9 cellular contexts compared by ENCODE assay signal in the genomic region with DNA sequence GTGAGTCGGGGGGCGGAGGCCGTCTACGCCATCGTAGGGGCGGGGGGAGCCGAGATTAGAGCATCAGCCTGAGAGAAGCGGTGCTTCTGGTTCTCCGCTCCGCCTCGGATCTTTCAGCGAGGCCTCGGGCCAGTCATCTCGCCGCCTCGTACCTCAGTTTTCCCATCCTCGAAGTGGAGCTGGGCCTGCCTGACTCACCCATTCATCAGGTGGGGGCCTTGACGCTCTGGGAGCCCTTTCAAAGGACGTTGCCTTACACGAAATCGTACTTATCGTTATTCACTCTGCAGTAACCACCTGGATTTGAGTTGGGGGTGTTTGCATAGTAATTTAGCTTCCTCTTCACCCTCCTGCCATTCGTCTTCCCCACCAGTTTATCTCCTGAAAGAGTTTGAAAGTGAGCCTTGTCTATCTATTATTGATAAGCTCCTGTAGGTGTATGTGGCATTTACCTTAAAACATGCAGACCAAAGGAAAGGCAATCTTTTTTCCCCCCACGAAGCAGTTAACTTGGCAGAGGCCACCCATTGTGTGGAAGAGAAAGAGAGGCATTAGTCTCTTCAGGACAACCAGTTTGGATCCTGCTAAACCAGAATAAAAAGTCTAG. TPM values are rescaled to one million over a fixed set of nuclear protein-coding genes. Genes with fewer than 3 reads are reported as not detected.
A peak's percentile ranks its signal among the peaks of the same experiment; 100 is the strongest.
DNase-seq lines count a peak whose midpoint lies in the region; ATAC-seq, FAIRE-seq and TF ChIP-seq lines count a peak whose summit lies in the region.
"Had no signal": no experiment of that assay in that cellular context is flagged by ENCODE, and none has a peak within 500 bp of the region (broad histone marks: within the 10 kb centered on the region; RNA-seq: fewer than 3 reads in every experiment).

No MANE protein-coding gene starts in this region.

- no peaks in the 10 kb centered on the region for H3K9me3 ChIP-seq in osteoblast (ENCODE audit: low read depth, low read length)

- H3K4me3 ChIP-seq in epithelial cell of esophagus (ENCODE audit: low read length) (peak overlapping the region; percentile 97), osteoblast (ENCODE audit: insufficient read depth, low read length) (peak overlapping the region; percentile 93)

- H3K36me3 ChIP-seq in osteoblast (ENCODE audit: insufficient read depth, low read length) = no peaks in the 10 kb centered on the region

- H4K20me1 ChIP-seq in osteoblast (ENCODE audit: insufficient read depth, low read length) = peaks cover 29% of the 10 kb centered on the region

- H3K4me1 Mint-ChIP-seq in T-helper 2 cell treated with Interferon-gamma antibody and Interleukin-4, amounts not matched to agents 5 μg/mL and 100 μg/mL, for 36 hours (ENCODE audit: low read depth) = peaks cover 48% of the 10 kb centered on the region

- peak overlapping the region; percentile 93 for H3K27ac Mint-ChIP-seq in T-helper 2 cell treated with Interferon-gamma antibody and Interleukin-4, amounts not matched to agents 5 μg/mL and 100 μg/mL, for 36 hours

- peak overlapping the region; percentile 88 for H2AFZ ChIP-seq in osteoblast (ENCODE audit: low read length)

- H3K27me3 ChIP-seq in osteoblast (ENCODE audit: insufficient read depth, low read length) = no peaks in the 10 kb centered on the region

- peak overlapping the region; percentile 99 for H3K27ac ChIP-seq in osteoblast (ENCODE audit: low read depth, low read length)

- peak overlapping the region; percentile 90 for H3K4me3 Mint-ChIP-seq in T-helper 2 cell treated with Interferon-gamma antibody and Interleukin-4, amounts not matched to agents 5 μg/mL and 100 μg/mL, for 36 hours

- TF ChIP-seq CTCF in epithelial cell of esophagus (IDR thresholded peaks at IDR 0.05; ENCODE audit: insufficient read depth, low read depth, low read length, missing control alignments) = no peak
- no peak for TF ChIP-seq CTCF in osteoblast (IDR thresholded peaks at IDR 0.05; ENCODE audit: extremely low read depth, low read depth, low read length)

- no peak for FAIRE-seq in RCC 7860 (lab: Jason Lieb, UNC)
- FAIRE-seq: G401.6 had no signal

- no peak for DNase-seq in T-helper 2 cell treated with Interferon-gamma antibody and Interleukin-4, amounts not matched to agents 5 μg/mL and 100 μg/mL, for 36 hours (ENCODE audit: low spot score)
- DNase-seq in T-helper 2 cell (no peak), RCC 7860 (ENCODE audit: low spot score) (peak; percentile 14), epithelial cell of esophagus (ENCODE audit: low read depth) (peak; percentile 49), osteoblast (ENCODE audit: insufficient read length, low spot score, missing footprints) (peak; percentile 66), COLO829 (ENCODE audit: low spot score) (no peak), middle frontal gyrus (ENCODE audit: extremely low spot score, low spot score) (no peak), left lobe of liver (ENCODE audit: low spot score) (no peak)

- no peaks in the 10 kb centered on the region for H3K9me3 Mint-ChIP-seq in T-helper 2 cell treated with Interferon-gamma antibody and Interleukin-4, amounts not matched to agents 5 μg/mL and 100 μg/mL, for 36 hours

- peaks cover 57% of the 10 kb centered on the region for H3K79me2 ChIP-seq in osteoblast (ENCODE audit: insufficient read depth, low read length)

- H3K27me3 Mint-ChIP-seq in T-helper 2 cell treated with Interferon-gamma antibody and Interleukin-4, amounts not matched to agents 5 μg/mL and 100 μg/mL, for 36 hours (ENCODE audit: low read depth) = no peaks in the 10 kb centered on the region

- peaks cover 39% of the 10 kb centered on the region for H3K4me1 ChIP-seq in osteoblast (ENCODE audit: insufficient read depth, low read length)

- peak overlapping the region; percentile 96 for H3K4me2 ChIP-seq in osteoblast (ENCODE audit: insufficient read depth, low read length)

- H3K36me3 Mint-ChIP-seq in T-helper 2 cell treated with Interferon-gamma antibody and Interleukin-4, amounts not matched to agents 5 μg/mL and 100 μg/mL, for 36 hours (ENCODE audit: low read depth) = peaks cover 8% of the 10 kb centered on the region

- ATAC-seq in left lobe of liver = no peak

RNA-seq across cellular contexts. Expression of a gene that starts 0.7 kb away (rescaled TPM):
- total RNA-seq in osteoblast (53.3 and 55.0 TPM in 2 replicates), left lobe of liver (63.1 TPM)

RNA-seq across cellular contexts. Expression of a gene that starts 14.5 kb away (rescaled TPM):
- total RNA-seq in osteoblast (1.2 and 1.8 TPM in 2 replicates), left lobe of liver (0.45 TPM)

RNA-seq across cellular contexts. Expression of a gene that starts 49.3 kb away (rescaled TPM):
- total RNA-seq in osteoblast = not detected in 2 replicates
- not detected for total RNA-seq in left lobe of liver

RNA-seq across cellular contexts. Expression of a gene that starts 56.9 kb away (rescaled TPM):
- total RNA-seq in osteoblast (not detected in 2 replicates), left lobe of liver (not detected)

RNA-seq across cellular contexts. Expression of a gene that starts 58.7 kb away (rescaled TPM):
- total RNA-seq in osteoblast (not detected in 2 replicates), left lobe of liver (not detected)

Comparison
In these comparisons a context has a peak if more than half of its experiments do, and no peak if none do; other contexts are left out.
1. DNase-seq: peak in RCC 7860 (single experiment), epithelial cell of esophagus (single experiment) and osteoblast (single experiment); none in T-helper 2 cell treated with Interferon-gamma antibody and Interleukin-4, amounts not matched to agents 5 μg/mL and 100 μg/mL, for 36 hours (single experiment), T-helper 2 cell (0 of 5), COLO829 (single experiment), middle frontal gyrus (single experiment) and left lobe of liver (single experiment).